Comparison of ENCODE assay signal across 12 cellular contexts in the genomic region with DNA sequence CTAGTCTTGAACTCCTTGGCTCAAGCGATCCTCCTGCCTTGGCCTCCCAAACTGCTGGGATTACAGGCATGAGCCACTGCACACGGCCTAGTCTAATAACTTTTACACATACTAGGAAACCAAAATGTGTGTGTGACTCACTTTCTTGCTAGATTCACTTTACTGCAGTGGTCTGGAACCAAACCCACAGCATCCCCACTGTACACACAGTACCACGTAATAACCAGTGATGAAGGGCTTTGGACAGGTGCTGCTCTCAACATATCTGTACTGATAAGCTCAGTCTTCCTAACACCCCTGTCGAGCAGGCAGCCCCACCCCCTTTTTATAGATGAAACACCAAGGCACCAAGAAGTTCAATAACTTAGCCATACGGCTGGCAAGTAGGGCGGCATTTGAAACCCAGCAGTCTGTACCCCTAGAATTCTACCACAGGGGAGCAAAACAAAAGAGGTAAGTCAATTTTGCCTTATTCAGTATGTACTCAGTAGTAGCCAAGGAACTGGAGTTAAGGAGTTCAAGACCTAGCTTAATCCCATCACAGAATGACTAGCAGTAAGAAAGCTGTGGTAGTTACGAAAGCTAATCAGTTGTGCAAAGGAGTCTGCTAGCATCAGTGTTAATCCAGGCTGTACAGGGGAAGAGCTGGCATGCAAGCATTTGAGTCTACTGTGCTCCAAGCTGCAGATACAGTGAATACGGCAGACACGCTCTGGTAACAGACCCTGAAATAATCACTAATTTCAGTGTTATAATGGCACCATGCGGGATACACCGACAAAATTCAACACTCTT. TPM values are rescaled to one million over a fixed set of nuclear protein-coding genes. Genes with fewer than 3 reads are reported as not detected.
DNase-seq lines count a peak whose midpoint lies in the region; ATAC-seq, FAIRE-seq and TF ChIP-seq lines count a peak whose summit lies in the region.
"Had no signal": no experiment of that assay in that cellular context is flagged by ENCODE, and none has a peak within 500 bp of the region (broad histone marks: within the 10 kb centered on the region; RNA-seq: fewer than 3 reads in every experiment).

No MANE protein-coding gene starts in this region.

- no peak overlapping the region for H3K9ac ChIP-seq in kidney (ENCODE audit: low read length in 2 of 2)

- H3K4me3 ChIP-seq in kidney (ENCODE audit: low read length in 2 of 2), result no peak overlapping the region

- H3K9me3 ChIP-seq in kidney (ENCODE audit: control insufficient read depth in 1 of 2, low read length in 2 of 2), result no peaks in the 10 kb centered on the region

- H3K9me3 Mint-ChIP-seq in activated T-helper 1 cell treated with anti-CD3 and anti-CD28 coated beads, Interleukin-12 subunit alpha, Interleukin-12 subunit beta, Interleukin-2, Interleukin-4 antibody, amounts not matched to agents 30 ng/mL and 10 ng/mL and 1 ng/mL, durations not matched to agents 14 hours and 24 hours and 36 hours, result no peaks in the 10 kb centered on the region

- H3K27ac ChIP-seq in kidney (ENCODE audit: low read depth in 2 of 2, low read length in 2 of 2), result no peak overlapping the region

- H3K4me3 Mint-ChIP-seq in activated T-helper 1 cell treated with anti-CD3 and anti-CD28 coated beads, Interleukin-12 subunit alpha, Interleukin-12 subunit beta, Interleukin-2, Interleukin-4 antibody, amounts not matched to agents 30 ng/mL and 10 ng/mL and 1 ng/mL, durations not matched to agents 14 hours and 24 hours and 36 hours, result peak overlapping the region; percentile 40

- peaks cover 33% of the 10 kb centered on the region for H3K36me3 Mint-ChIP-seq in activated T-helper 1 cell treated with anti-CD3 and anti-CD28 coated beads, Interleukin-12 subunit alpha, Interleukin-12 subunit beta, Interleukin-2, Interleukin-4 antibody, amounts not matched to agents 30 ng/mL and 10 ng/mL and 1 ng/mL, durations not matched to agents 14 hours and 24 hours and 36 hours (ENCODE audit: low read depth)

- H3K4me1 ChIP-seq in kidney (ENCODE audit: control insufficient read depth in 1 of 2, insufficient read depth in 1 of 2, low read depth in 1 of 2, low read length in 2 of 2), result peaks cover 0 to 4% of the 10 kb centered on the region in 2 donors

- intact Hi-C loops in activated T-helper 1 cell treated with anti-CD3 and anti-CD28 coated beads, Interleukin-12 subunit alpha, Interleukin-12 subunit beta, Interleukin-2, Interleukin-4 antibody, amounts not matched to agents 30 ng/mL and 10 ng/mL and 1 ng/mL, durations not matched to agents 14 hours and 24 hours and 36 hours (cut with micrococcal nuclease), result loop anchor here (5.0 to 10.0 kb wide), 3 partner anchors 195 to 465 kb away; a partner anchor contains a TSS
- intact Hi-C loops in kidney (cut with DNase I) (no loop called here), posterior cingulate gyrus (cut with DNase I) (loop anchor here (5.0 kb wide), 1 partner anchor 62 kb away; a partner anchor contains a TSS)

- H3K36me3 ChIP-seq in kidney (ENCODE audit: control insufficient read depth in 1 of 2, insufficient read depth in 2 of 2, low read length in 2 of 2), result no peaks in the 10 kb centered on the region

- peak overlapping the region; percentile 76 for H3K27ac Mint-ChIP-seq in activated T-helper 1 cell treated with anti-CD3 and anti-CD28 coated beads, Interleukin-12 subunit alpha, Interleukin-12 subunit beta, Interleukin-2, Interleukin-4 antibody, amounts not matched to agents 30 ng/mL and 10 ng/mL and 1 ng/mL, durations not matched to agents 14 hours and 24 hours and 36 hours

- H3K4me1 Mint-ChIP-seq in activated T-helper 1 cell treated with anti-CD3 and anti-CD28 coated beads, Interleukin-12 subunit alpha, Interleukin-12 subunit beta, Interleukin-2, Interleukin-4 antibody, amounts not matched to agents 30 ng/mL and 10 ng/mL and 1 ng/mL, durations not matched to agents 14 hours and 24 hours and 36 hours (ENCODE audit: low read depth), result peaks cover 20% of the 10 kb centered on the region

- no peak for ATAC-seq in GM19328 (IDR thresholded peaks at IDR 0.05; ENCODE audit: unreplicated experiment)

- no peaks in the 10 kb centered on the region for H3K27me3 Mint-ChIP-seq in activated T-helper 1 cell treated with anti-CD3 and anti-CD28 coated beads, Interleukin-12 subunit alpha, Interleukin-12 subunit beta, Interleukin-2, Interleukin-4 antibody, amounts not matched to agents 30 ng/mL and 10 ng/mL and 1 ng/mL, durations not matched to agents 14 hours and 24 hours and 36 hours (ENCODE audit: insufficient read depth)

- TF ChIP-seq CTCF in D721Med (IDR thresholded peaks at IDR 0.05; ENCODE audit: insufficient read depth, missing control alignments), result no peak
- no peak for TF ChIP-seq CTCF in kidney (IDR thresholded peaks at IDR 0.05; ENCODE audit: borderline replicate concordance, extremely low read depth, insufficient read depth)

- DNase-seq in D721Med (ENCODE audit: insufficient read length, low spot score) (peak; percentile 49), MV-4-11 (lab: John Stamatoyannopoulos, UW) (peak; percentile 88), kidney (peak; percentile 3), posterior cingulate gyrus (no peak), NCI-H2029 (lab: John Stamatoyannopoulos, UW) (no peak), NCI-H128 (lab: John Stamatoyannopoulos, UW; ENCODE audit: unreplicated experiment) (no peak)
- DNase-seq in activated T-helper 1 cell treated with anti-CD3 and anti-CD28 coated beads, Interleukin-12 subunit alpha, Interleukin-12 subunit beta, Interleukin-2, Interleukin-4 antibody, amounts not matched to agents 30 ng/mL and 10 ng/mL and 1 ng/mL, durations not matched to agents 14 hours and 24 hours and 36 hours (ENCODE audit: low spot score), result no peak
- DNase-seq: caudate nucleus, GOT3, mesendoderm, NCI-H1417 treated with DMSO at 0.1 percent for 48 hours had no signal

- FAIRE-seq in D721Med (lab: Jason Lieb, UNC), result peak; percentile 79
- no peak for FAIRE-seq in kidney (lab: Jason Lieb, UNC)

RNA-seq across cellular contexts. Expression of a gene that starts 4.9 kb away (rescaled TPM):
- 411 and 425 TPM in 2 replicates for total RNA-seq in activated T-helper 1 cell treated with anti-CD3 and anti-CD28 coated beads, Interleukin-12 subunit alpha, Interleukin-12 subunit beta, Interleukin-2, Interleukin-4 antibody, amounts not matched to agents 30 ng/mL and 10 ng/mL and 1 ng/mL, durations not matched to agents 14 hours and 24 hours and 36 hours
- total RNA-seq in kidney, result 64.6 TPM
- 15.3 TPM for polyA plus RNA-seq in kidney (ENCODE audit: insufficient read depth, low read depth, low replicate concordance)

RNA-seq across cellular contexts. Expression of a gene that starts 41.3 kb away (rescaled TPM):
- total RNA-seq in activated T-helper 1 cell treated with anti-CD3 and anti-CD28 coated beads, Interleukin-12 subunit alpha, Interleukin-12 subunit beta, Interleukin-2, Interleukin-4 antibody, amounts not matched to agents 30 ng/mL and 10 ng/mL and 1 ng/mL, durations not matched to agents 14 hours and 24 hours and 36 hours, result 15.4 and 16.0 TPM in 2 replicates
- total RNA-seq in kidney, result 6.3 TPM
- polyA plus RNA-seq in kidney (ENCODE audit: insufficient read depth, low read depth, low replicate concordance), result 1.5 TPM

Comparison
In these comparisons a context has a peak if more than half of its experiments do, and no peak if none do; other contexts are left out.
1. DNase-seq: peak in D721Med (single experiment), MV-4-11 (single experiment) and kidney (single experiment); none in activated T-helper 1 cell treated with anti-CD3 and anti-CD28 coated beads, Interleukin-12 subunit alpha, Interleukin-12 subunit beta, Interleukin-2, Interleukin-4 antibody, amounts not matched to agents 30 ng/mL and 10 ng/mL and 1 ng/mL, durations not matched to agents 14 hours and 24 hours and 36 hours (single experiment), posterior cingulate gyrus (0 of 10), NCI-H2029 (single experiment) and NCI-H128 (single experiment).